Comparison of ENCODE assay signal across 9 cellular contexts in genomic region chr3:127456471-127457093, GRCh38.
DNase-seq lines count a peak whose midpoint lies in the region; ATAC-seq and TF ChIP-seq lines count a peak whose summit lies in the region.
"Had no signal": no experiment of that assay in that cellular context is flagged by ENCODE, and none has a peak within 500 bp of the region (broad histone marks: within the 10 kb centered on the region; RNA-seq: fewer than 3 reads in every experiment).

No MANE protein-coding gene starts in this region.

- no peaks in the 10 kb centered on the region for H3K9me3 Mint-ChIP-seq in stimulated activated naive CD8-positive, alpha-beta T cell treated with anti-CD3 and anti-CD28 coated beads, Interleukin-15, amount 100 ng/mL, for 72 hours

- CTCF ChIA-PET in A673 (lab: Charles Lee) = interaction anchor here (0.6 to 1.0 kb wide), 4 partner anchors 25 to 1233 kb away, joined by 3 to 5 read pairs (median 3); no protein-coding TSS in a partner anchor

- no peaks in the 10 kb centered on the region for H3K36me3 ChIP-seq in A673 (ENCODE audit: insufficient read depth, low read length, poor library complexity, severe bottlenecking)

- no peaks in the 10 kb centered on the region for H3K9me3 ChIP-seq in A673 (ENCODE audit: low read depth, low read length, poor library complexity, severe bottlenecking)

- H3K4me3 Mint-ChIP-seq in stimulated activated naive CD8-positive, alpha-beta T cell treated with anti-CD3 and anti-CD28 coated beads, Interleukin-15, amount 100 ng/mL, for 72 hours = peak overlapping the region; percentile 22 to 25

- H3K4me3 ChIP-seq in astrocyte of the spinal cord (ENCODE audit: low read depth, low read length) = no peak overlapping the region
- H3K4me3 ChIP-seq in A673 (ENCODE audit: low read depth, low read length, poor library complexity, severe bottlenecking) = no peak overlapping the region

- peaks cover 23% of the 10 kb centered on the region for H3K4me1 Mint-ChIP-seq in stimulated activated naive CD8-positive, alpha-beta T cell treated with anti-CD3 and anti-CD28 coated beads, Interleukin-15, amount 100 ng/mL, for 72 hours

- TF ChIP-seq CTCF in astrocyte of the spinal cord (IDR thresholded peaks at IDR 0.05; ENCODE audit: low read depth, low read length) (no peak), A673 (conservative IDR thresholded peaks at IDR 0.05; ENCODE audit: low read depth, low read length) (no peak)

- H3K27ac Mint-ChIP-seq in stimulated activated naive CD8-positive, alpha-beta T cell treated with anti-CD3 and anti-CD28 coated beads, Interleukin-15, amount 100 ng/mL, for 72 hours = no peak overlapping the region

- in situ Hi-C loops in astrocyte of the spinal cord (cut with HindIII; ENCODE audit: low sequenced_read_pairs) = no loop called here

- ATAC-seq in stimulated activated naive CD8-positive, alpha-beta T cell treated with anti-CD3 and anti-CD28 coated beads, Interleukin-15, amount 100 ng/mL, for 72 hours = no peak
- ATAC-seq in stimulated activated naive CD8-positive, alpha-beta T cell treated with anti-CD3 and anti-CD28 coated beads, Interleukin-15, Interleukin-2, amounts not matched to agents 100 U/mL and 50 U/mL, for 24 hours = no peak
- ATAC-seq in left colon (peak; percentile 47), HG03342 (IDR thresholded peaks at IDR 0.05; ENCODE audit: unreplicated experiment) (no peak)

- POLR2A ChIA-PET in A673 (lab: Charles Lee; ENCODE audit: low non-redundant PET) = no interaction called here

- no TSS peak for BruUV-seq in A673 (replicated peaks; lab: Mats Ljungman, UMichigan)

- H3K27me3 Mint-ChIP-seq in stimulated activated naive CD8-positive, alpha-beta T cell treated with anti-CD3 and anti-CD28 coated beads, Interleukin-15, amount 100 ng/mL, for 72 hours = peaks cover 98% of the 10 kb centered on the region

- no peak overlapping the region for H3K27ac ChIP-seq in A673 (ENCODE audit: low read depth, low read length, poor library complexity, severe bottlenecking)
- H3K27ac ChIP-seq: KMS-11 had no signal

- intact Hi-C loops in left colon (cut with DNase I, micrococcal nuclease) = no loop called here
- intact Hi-C loops in A673 (cut with micrococcal nuclease; ENCODE audit: unreplicated experiment) = loop anchor here (5.0 to 10.0 kb wide), 4 partner anchors 474 to 1322 kb away; partner anchors contain the start of genes CHST13 and PLXNA1

- peaks cover 55% of the 10 kb centered on the region for H3K27me3 ChIP-seq in A673 (replicated peaks; ENCODE audit: insufficient read depth, low read depth, low read length, poor library complexity)

- H3K4me1 ChIP-seq in A673 (ENCODE audit: insufficient read depth, low read length, poor library complexity, severe bottlenecking) = peaks cover 4% of the 10 kb centered on the region

- peak in 1 of 2 donors; percentile 7 for DNase-seq in stimulated activated naive CD8-positive, alpha-beta T cell treated with anti-CD3 and anti-CD28 coated beads, Interleukin-15, amount 100 ng/mL, for 72 hours
- no peak for DNase-seq in stimulated activated naive CD8-positive, alpha-beta T cell treated with anti-CD3 and anti-CD28 coated beads, Interleukin-15, Interleukin-2, amounts not matched to agents 100 U/mL and 50 U/mL, for 24 hours
- DNase-seq in astrocyte of the spinal cord (ENCODE audit: low read depth, low spot score) (peak; percentile 33), left colon (peak in 1 of 2 donors; percentile 35), activated gamma-delta T cell treated with Interleukin-2 at 50 U/mL for 16 hours (no peak), A673 (ENCODE audit: low spot score) (no peak)
- DNase-seq in NK-92 treated with Interleukin-12 subunit alpha and Interleukin-12 subunit beta, amount 100 ng/mL, for 24 hours (lab: John Stamatoyannopoulos, UW) = no peak
